Comparison of ENCODE assay signal across 16 cellular contexts in the genomic region with DNA sequence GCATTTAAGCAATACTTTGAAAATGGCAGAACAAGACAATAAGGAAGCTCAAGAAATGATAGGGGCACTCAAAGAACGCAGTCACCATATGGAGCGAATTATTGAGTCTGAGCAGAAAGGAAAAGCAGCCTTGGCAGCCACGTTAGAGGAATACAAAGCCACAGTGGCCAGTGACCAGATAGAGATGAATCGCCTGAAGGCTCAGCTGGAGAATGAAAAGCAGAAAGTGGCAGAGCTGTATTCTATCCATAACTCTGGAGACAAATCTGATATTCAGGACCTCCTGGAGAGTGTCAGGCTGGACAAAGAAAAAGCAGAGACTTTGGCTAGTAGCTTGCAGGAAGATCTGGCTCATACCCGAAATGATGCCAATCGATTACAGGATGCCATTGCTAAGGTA.
"Had no signal": no experiment of that assay in that cellular context is flagged by ENCODE, and none has a peak within 500 bp of the region (broad histone marks: within the 10 kb centered on the region; RNA-seq: fewer than 3 reads in every experiment).

No MANE protein-coding gene starts in this region.

- H3K4me3 Mint-ChIP-seq: activated CD8-positive, alpha-beta memory T cell treated with anti-CD3 and anti-CD28 coated beads, Interleukin-2, amount 10 ng/mL, durations not matched to agents 7 days and 5 days; activated T-cell treated with anti-CD3 and anti-CD28 coated beads, Interleukin-2, amount 50 U/mL, for 4 hours; immature natural killer cell; natural killer cell; type B pancreatic cell had no signal

- H3K9me3 Mint-ChIP-seq: activated T-cell treated with anti-CD3 and anti-CD28 coated beads, Interleukin-2, amount 50 U/mL, for 4 hours; immature natural killer cell; natural killer cell; type B pancreatic cell had no signal

- H3K27ac ChIP-seq: sigmoid colon had no signal

- H3K27ac Mint-ChIP-seq: activated CD8-positive, alpha-beta memory T cell treated with anti-CD3 and anti-CD28 coated beads, Interleukin-2, amount 10 ng/mL, durations not matched to agents 7 days and 5 days; natural killer cell; type B pancreatic cell had no signal

- H3K4me3 ChIP-seq: sigmoid colon had no signal

- H3K9me3 ChIP-seq: sigmoid colon had no signal

- ATAC-seq: activated CD8-positive, alpha-beta memory T cell treated with anti-CD3 and anti-CD28 coated beads, Interleukin-2, amount 10 ng/mL, durations not matched to agents 7 days and 5 days; activated T-cell treated with anti-CD3 and anti-CD28 coated beads, Interleukin-2, amount 50 U/mL, for 4 hours; natural killer cell had no signal

- H3K27me3 Mint-ChIP-seq: activated CD8-positive, alpha-beta memory T cell treated with anti-CD3 and anti-CD28 coated beads, Interleukin-2, amount 10 ng/mL, durations not matched to agents 7 days and 5 days; type B pancreatic cell had no signal

- H3K27me3 ChIP-seq: sigmoid colon had no signal

- DNase-seq: activated CD4-positive, alpha-beta T cell treated with anti-CD3 and anti-CD28 coated beads, Interleukin-2, amount 50 U/mL, for 4 hours; activated CD4-positive, CD25-positive, alpha-beta regulatory T cell treated with anti-CD3 and anti-CD28 coated beads, Interleukin-2, amount 50 U/mL, for 72 hours; activated CD8-positive, alpha-beta memory T cell treated with anti-CD3 and anti-CD28 coated beads, Interleukin-2, amount 10 ng/mL, durations not matched to agents 7 days and 5 days; activated naive CD4-positive, alpha-beta T cell; activated T-cell treated with anti-CD3 and anti-CD28 coated beads, Interleukin-2, amount 50 U/mL, for 4 hours; central memory CD4-positive, alpha-beta T cell; cortex of kidney; effector CD8-positive, alpha-beta T cell; immature natural killer cell; mammary epithelial cell; natural killer cell; occipital lobe; sigmoid colon; stimulated activated CD4-positive, alpha-beta T cell treated with anti-CD3 and anti-CD28 coated beads, Interleukin-2, amount 100 ng/mL, for 24 hours; stimulated activated naive CD4-positive, alpha-beta T cell had no signal
